Comparison of ENCODE assay signal across 8 cellular contexts in genomic region chr6:87705070-87705691, GRCh38. TPM values are rescaled to one million over a fixed set of nuclear protein-coding genes. Genes with fewer than 3 reads are reported as not detected.
A peak's percentile ranks its signal among the peaks of the same experiment; 100 is the strongest.
DNase-seq lines count a peak whose midpoint lies in the region; ATAC-seq, FAIRE-seq and TF ChIP-seq lines count a peak whose summit lies in the region.

No MANE protein-coding gene starts in this region.

- 0 out of 2 replicates have a peak overlapping the region, but pooled peaks have one; percentile 1 for H3K4me3 ChIP-seq in GM12878

- BruUV-seq in GM12878 (replicated peaks; lab: Mats Ljungman, UMichigan), result no TSS peak

- H4K20me1 ChIP-seq in GM12878 (ENCODE audit: control insufficient read depth, insufficient read depth), result no peaks in the 10 kb centered on the region

- peak overlapping the region; percentile 87 for H3K27ac ChIP-seq in GM12878 (ENCODE audit: control insufficient read depth, insufficient read depth)

- no peak overlapping the region; the same call in 1 of the 2 replicates for H3K9ac ChIP-seq in GM12878 (ENCODE audit: control insufficient read depth, insufficient read depth, low read length)

- H3K36me3 ChIP-seq in GM12878 (ENCODE audit: control insufficient read depth in 2 of 2, insufficient read depth in 2 of 2, low read length in 1 of 2), result peaks cover 0 to 3% of the 10 kb centered on the region in 2 experiments; a peak in 1 of 4 replicates

- peaks cover 19% of the 10 kb centered on the region for H3K79me2 ChIP-seq in GM12878 (ENCODE audit: control insufficient read depth, insufficient read depth, low read length)

- POLR2A ChIA-PET in GM12878 (lab: Charles Lee), result interaction anchor here (0.6 to 2.8 kb wide), 11 partner anchors 9 to 128 kb away, joined by 3 to 15 read pairs (median 4); no protein-coding TSS in a partner anchor

- no peak for TF ChIP-seq CTCF in GM20000 (IDR thresholded peaks at IDR 0.05; ENCODE audit: extremely low read depth, missing control alignments)
- TF ChIP-seq CTCF in GM12878 (IDR thresholded peaks at IDR 0.05 in 2 of 3, conservative IDR thresholded peaks at IDR 0.05 in 1 of 3; ENCODE audit: control insufficient read depth in 2 of 3, extremely low read depth in 1 of 3, insufficient read depth in 1 of 3, low read depth in 3 of 3, low read length in 3 of 3), result no peak

- intact Hi-C loops in GM12878 (cut with micrococcal nuclease; ENCODE audit: unreplicated experiment), result loop anchor here (1.0 to 10.0 kb wide), 5 partner anchors 18 to 790 kb away; partner anchors contain the start of genes CNR1 and ZNF292

- peaks cover 32% of the 10 kb centered on the region for H3K4me1 ChIP-seq in GM12878 (ENCODE audit: control insufficient read depth, insufficient read depth, low read length)

- FAIRE-seq in GM12878 (lab: Jason Lieb, UNC), result peak; percentile 80

- CTCF ChIA-PET in GM12878 (lab: Yijun Ruan, JAX), result interaction anchor here (1.0 to 3.2 kb wide), 6 partner anchors 9 to 48 kb away, joined by 3 to 13 read pairs (median 4); no protein-coding TSS in a partner anchor

- H2AFZ ChIP-seq in GM12878 (ENCODE audit: control insufficient read depth, low read depth, low read length), result peak overlapping the region; percentile 45

- DNase-seq in ELR (ENCODE audit: low read depth) (peak; percentile 64), GM20000 (ENCODE audit: low spot score) (peak; percentile 70), GM12878 (ENCODE audit: low read depth, low spot score) (peak; percentile 83), NCI-H2227 treated with DMSO at 0.1 percent for 48 hours (lab: John Stamatoyannopoulos, UW) (no peak), NCI-H1105 treated with DMSO at 0.1 percent for 48 hours (lab: John Stamatoyannopoulos, UW) (no peak), middle frontal gyrus (ENCODE audit: extremely low spot score, low spot score) (no peak), NCI-H2107 (lab: John Stamatoyannopoulos, UW) (no peak)

- 14% methylated on average over 4 of the region's 4 CpGs for WGBS in GM12878 (ENCODE audit: insufficient coverage, insufficient replicate concordance, low lambda C conversion rate, missing lambda C conversion rate)

- SMC1A ChIA-PET in GM12878 (lab: Charles Lee; ENCODE audit: uncharacterized antibody, unreplicated experiment), result interaction anchor here (0.7 to 3.5 kb wide), 17 partner anchors 7 to 122 kb away, joined by 3 to 27 read pairs (median 6); no protein-coding TSS in a partner anchor

- peak; percentile 18; the same call in 1 of the 2 replicates for TF ChIP-seq RAD21 in GM12878 (IDR thresholded peaks at IDR 0.05; ENCODE audit: insufficient read depth, low read depth, low read length)

- in situ Hi-C loops in GM12878 (cut with MboI), result no loop called here

- H3K9me3 ChIP-seq in GM12878 (replicated peaks; ENCODE audit: control insufficient read depth, insufficient read depth, low read length), result no peaks in the 10 kb centered on the region; the same call in 2 of the 3 replicates

- RAD21 ChIA-PET in GM12878 (lab: Charles Lee; ENCODE audit: unreplicated experiment), result interaction anchor here (0.7 to 2.5 kb wide), 14 partner anchors 8 to 662 kb away, joined by 3 to 16 read pairs (median 4); no protein-coding TSS in a partner anchor

- peak; percentile 49 for ATAC-seq in HG03439 (IDR thresholded peaks at IDR 0.05; ENCODE audit: unreplicated experiment)
- peak; percentile 64 for ATAC-seq in GM12878

- TF ChIP-seq POLR2A in GM12878 (IDR thresholded peaks at IDR 0.05; ENCODE audit: low read depth, low read length), result peak; percentile 47

- H3K27me3 ChIP-seq in GM12878 (replicated peaks in 1 of 2; ENCODE audit: control insufficient read depth in 2 of 2, insufficient read depth in 2 of 2, low read length in 1 of 2), result no peaks in the 10 kb centered on the region

- peak overlapping the region; percentile 87 for H3K4me2 ChIP-seq in GM12878 (ENCODE audit: control insufficient read depth, insufficient read depth)

- peak; percentile 67 to 87 for TF ChIP-seq EP300 in GM12878 (IDR thresholded peaks at IDR 0.05; ENCODE audit: borderline replicate concordance in 1 of 2, control insufficient read depth in 1 of 2, low read depth in 2 of 2, low read length in 2 of 2)

TF ChIP-seq in GM12878, 131 proteins besides CTCF, POLR2A, EP300 and RAD21 (continues in another document):
- TF ChIP-seq, protein P1, sequence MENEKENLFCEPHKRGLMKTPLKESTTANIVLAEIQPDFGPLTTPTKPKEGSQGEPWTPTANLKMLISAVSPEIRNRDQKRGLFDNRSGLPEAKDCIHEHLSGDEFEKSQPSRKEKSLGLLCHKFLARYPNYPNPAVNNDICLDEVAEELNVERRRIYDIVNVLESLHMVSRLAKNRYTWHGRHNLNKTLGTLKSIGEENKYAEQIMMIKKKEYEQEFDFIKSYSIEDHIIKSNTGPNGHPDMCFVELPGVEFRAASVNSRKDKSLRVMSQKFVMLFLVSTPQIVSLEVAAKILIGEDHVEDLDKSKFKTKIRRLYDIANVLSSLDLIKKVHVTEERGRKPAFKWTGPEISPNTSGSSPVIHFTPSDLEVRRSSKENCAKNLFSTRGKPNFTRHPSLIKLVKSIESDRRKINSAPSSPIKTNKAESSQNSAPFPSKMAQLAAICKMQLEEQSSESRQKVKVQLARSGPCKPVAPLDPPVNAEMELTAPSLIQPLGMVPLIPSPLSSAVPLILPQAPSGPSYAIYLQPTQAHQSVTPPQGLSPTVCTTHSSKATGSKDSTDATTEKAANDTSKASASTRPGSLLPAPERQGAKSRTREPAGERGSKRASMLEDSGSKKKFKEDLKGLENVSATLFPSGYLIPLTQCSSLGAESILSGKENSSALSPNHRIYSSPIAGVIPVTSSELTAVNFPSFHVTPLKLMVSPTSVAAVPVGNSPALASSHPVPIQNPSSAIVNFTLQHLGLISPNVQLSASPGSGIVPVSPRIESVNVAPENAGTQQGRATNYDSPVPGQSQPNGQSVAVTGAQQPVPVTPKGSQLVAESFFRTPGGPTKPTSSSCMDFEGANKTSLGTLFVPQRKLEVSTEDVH (IDR thresholded peaks at IDR 0.05; ENCODE audit: low read depth, partially characterized antibody), result no peak
- peak; percentile 90 for TF ChIP-seq NFIC (IDR thresholded peaks at IDR 0.05; ENCODE audit: low read depth, low read length)
- TF ChIP-seq, protein P2, sequence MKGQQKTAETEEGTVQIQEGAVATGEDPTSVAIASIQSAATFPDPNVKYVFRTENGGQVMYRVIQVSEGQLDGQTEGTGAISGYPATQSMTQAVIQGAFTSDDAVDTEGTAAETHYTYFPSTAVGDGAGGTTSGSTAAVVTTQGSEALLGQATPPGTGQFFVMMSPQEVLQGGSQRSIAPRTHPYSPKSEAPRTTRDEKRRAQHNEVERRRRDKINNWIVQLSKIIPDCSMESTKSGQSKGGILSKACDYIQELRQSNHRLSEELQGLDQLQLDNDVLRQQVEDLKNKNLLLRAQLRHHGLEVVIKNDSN (IDR thresholded peaks at IDR 0.05; ENCODE audit: borderline replicate concordance, extremely low read length, insufficient read depth, low read depth, low read length), result no peak
- peak; percentile 83 for TF ChIP-seq CREB1 (IDR thresholded peaks at IDR 0.05; ENCODE audit: low read depth)
- peak; percentile 70 to 78 for TF ChIP-seq IKZF2 (IDR thresholded peaks at IDR 0.05)
- TF ChIP-seq IRF4 (IDR thresholded peaks at IDR 0.05; ENCODE audit: low read depth, low read length), result peak; percentile 89
- TF ChIP-seq POLR2AphosphoS5 (IDR thresholded peaks at IDR 0.05; ENCODE audit: low read length), result peak; percentile 40; the same call in 1 of the 2 replicates
- TF ChIP-seq FOXK2 (IDR thresholded peaks at IDR 0.05), result no peak
- 0 out of 2 replicates have a peak, but pooled peaks have one; percentile 62 for TF ChIP-seq MTA3 (IDR thresholded peaks at IDR 0.05; ENCODE audit: borderline replicate concordance, low read length)
- TF ChIP-seq, protein P3, sequence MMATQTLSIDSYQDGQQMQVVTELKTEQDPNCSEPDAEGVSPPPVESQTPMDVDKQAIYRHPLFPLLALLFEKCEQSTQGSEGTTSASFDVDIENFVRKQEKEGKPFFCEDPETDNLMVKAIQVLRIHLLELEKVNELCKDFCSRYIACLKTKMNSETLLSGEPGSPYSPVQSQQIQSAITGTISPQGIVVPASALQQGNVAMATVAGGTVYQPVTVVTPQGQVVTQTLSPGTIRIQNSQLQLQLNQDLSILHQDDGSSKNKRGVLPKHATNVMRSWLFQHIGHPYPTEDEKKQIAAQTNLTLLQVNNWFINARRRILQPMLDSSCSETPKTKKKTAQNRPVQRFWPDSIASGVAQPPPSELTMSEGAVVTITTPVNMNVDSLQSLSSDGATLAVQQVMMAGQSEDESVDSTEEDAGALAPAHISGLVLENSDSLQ (IDR thresholded peaks at IDR 0.05), result peak; percentile 88
- TF ChIP-seq, protein P4, sequence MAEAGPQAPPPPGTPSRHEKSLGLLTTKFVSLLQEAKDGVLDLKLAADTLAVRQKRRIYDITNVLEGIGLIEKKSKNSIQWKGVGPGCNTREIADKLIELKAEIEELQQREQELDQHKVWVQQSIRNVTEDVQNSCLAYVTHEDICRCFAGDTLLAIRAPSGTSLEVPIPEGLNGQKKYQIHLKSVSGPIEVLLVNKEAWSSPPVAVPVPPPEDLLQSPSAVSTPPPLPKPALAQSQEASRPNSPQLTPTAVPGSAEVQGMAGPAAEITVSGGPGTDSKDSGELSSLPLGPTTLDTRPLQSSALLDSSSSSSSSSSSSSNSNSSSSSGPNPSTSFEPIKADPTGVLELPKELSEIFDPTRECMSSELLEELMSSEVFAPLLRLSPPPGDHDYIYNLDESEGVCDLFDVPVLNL (IDR thresholded peaks at IDR 0.05; ENCODE audit: low read depth, low read length), result no peak
- peak; percentile 29; the same call in 1 of the 2 replicates for TF ChIP-seq ZNF207 (IDR thresholded peaks at IDR 0.05; ENCODE audit: borderline replicate concordance)
- 0 out of 2 replicates have a peak, but pooled peaks have one; percentile 69 for TF ChIP-seq RCOR1 (conservative IDR thresholded peaks at IDR 0.05; ENCODE audit: low read depth, low read length)

RNA-seq across cellular contexts. Expression of gene AKIRIN2, which starts 3.1 kb away (rescaled TPM):
- 105 and 137 TPM in 2 replicates for total RNA-seq in GM12878 (2013; cell fraction: nucleolus; rRNA removed)
- total RNA-seq in GM12878 (2014; rRNA removed) (28.4 and 32.9 TPM in 2 replicates), GM12878 (2014; rRNA removed; fragmentation: Illumina TruSeq; extraction: Trizol) (21.9 and 23.7 TPM in 2 replicates), GM12878 (2021) (71.6 and 74.4 TPM in 2 replicates)
- polyA plus RNA-seq in GM12878 (2011; ENCODE audit: low read depth), result 30.6 TPM
- polyA plus RNA-seq in GM12878 (2011; rRNA removed) (40.1 and 62.9 TPM in 2 replicates), GM12878 (2014; fragmentation: Illumina TruSeq; extraction: Trizol) (39.3 and 46.5 TPM in 2 replicates), GM12878 (2014; fragmentation: Nextera tagmentation; extraction: Ambion mirVana) (10 to 100 TPM; 12.7 to 16.8 TPM), GM12878 (2014; rRNA removed) (45.0 and 49.0 TPM in 2 replicates), GM12878 (2016; fragmentation: Nextera tagmentation; extraction: Ambion mirVana) (10 to 100 TPM; 79.2 to 82.2 TPM)
- polyA plus RNA-seq in GM12878 (2011; cell fraction: cytosol; rRNA removed), result 20.0 and 28.1 TPM in 2 replicates
- 50.6 and 56.0 TPM in 2 replicates for polyA plus RNA-seq in GM12878 (2011; cell fraction: nucleus; rRNA removed)
- polyA plus RNA-seq in GM12878 (2012), result 64.1 and 73.9 TPM in 2 replicates
- 8.4 and 14.7 TPM in 2 replicates for polyA minus RNA-seq in GM12878 (2011; rRNA and poly(A)+ RNA removed)
- 18.0 and 18.7 TPM in 2 replicates for polyA minus RNA-seq in GM12878 (2011; cell fraction: cytosol; rRNA and poly(A)+ RNA removed)
- polyA minus RNA-seq in GM12878 (2011; cell fraction: nucleus; rRNA and poly(A)+ RNA removed), result 43.9 and 77.4 TPM in 2 replicates

Comparison
In these comparisons a context has a peak if more than half of its experiments do, and no peak if none do; other contexts are left out.
1. DNase-seq: peak in ELR (single experiment), GM20000 (single experiment) and GM12878 (single experiment); none in NCI-H2227 treated with DMSO at 0.1 percent for 48 hours (single experiment), NCI-H1105 treated with DMSO at 0.1 percent for 48 hours (single experiment), middle frontal gyrus (single experiment) and NCI-H2107 (single experiment).